In the genomic region with DNA sequence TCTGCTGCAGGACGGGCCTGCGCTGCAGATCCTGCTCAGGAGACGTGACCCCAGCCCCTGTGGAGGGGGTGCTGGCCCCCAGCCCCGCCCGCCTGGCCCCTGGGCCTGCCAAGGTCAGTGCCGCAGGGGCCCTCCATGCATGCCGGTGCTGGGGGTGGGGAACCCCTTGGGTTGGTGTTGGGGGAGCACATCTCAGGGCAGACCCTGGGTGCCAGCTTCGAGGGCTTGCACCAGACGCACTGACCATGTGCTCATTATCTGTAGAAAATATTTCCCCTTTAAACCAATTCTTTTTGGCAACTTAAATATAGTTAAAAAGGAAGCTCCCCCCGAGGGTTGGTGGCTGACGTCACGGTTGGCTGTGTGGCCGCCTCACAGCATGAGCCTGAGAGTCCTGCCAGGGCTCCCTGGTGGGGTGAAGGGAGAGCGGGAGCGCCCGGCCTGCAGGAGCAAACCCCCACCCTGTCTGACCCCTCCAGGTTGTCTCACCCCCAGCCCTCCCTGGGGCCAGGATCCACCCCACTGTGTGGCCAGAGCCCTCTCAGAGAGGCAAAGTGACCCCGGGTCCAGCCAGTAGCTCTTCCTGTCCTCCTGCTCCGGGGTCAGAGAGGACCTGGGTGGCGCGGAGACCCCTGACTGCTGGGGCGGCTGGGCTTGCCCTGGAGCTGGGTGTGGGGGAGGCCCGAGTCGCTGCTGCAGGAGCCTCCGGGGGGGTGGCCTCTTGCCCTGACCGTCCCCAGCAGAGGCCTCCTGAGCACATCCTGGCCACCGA, we compare ENCODE assay signal across 10 cellular contexts. TPM values are rescaled to one million over a fixed set of nuclear protein-coding genes. Genes with fewer than 3 reads are reported as not detected.
DNase-seq lines count a peak whose midpoint lies in the region; ATAC-seq and TF ChIP-seq lines count a peak whose summit lies in the region.
"Had no signal": no experiment of that assay in that cellular context is flagged by ENCODE, and none has a peak within 500 bp of the region (broad histone marks: within the 10 kb centered on the region; RNA-seq: fewer than 3 reads in every experiment).

No MANE protein-coding gene starts in this region.

- ATAC-seq in heart right ventricle, result peak in 7 of 8 donors; percentile 39 to 65 (median 57)
- no peak for ATAC-seq in GM18867 (IDR thresholded peaks at IDR 0.05; ENCODE audit: unreplicated experiment)

- peaks cover 0 to 7% (median 0%) of the 10 kb centered on the region in 7 donors for H3K27me3 ChIP-seq in heart right ventricle
- H3K27me3 ChIP-seq: thyroid gland had no signal

- DNase-seq in AG08395 (ENCODE audit: low spot score) (peak; percentile 53), NCI-H345 (lab: John Stamatoyannopoulos, UW) (peak; percentile 45), heart right ventricle (peak; percentile 88 to 90), NCI-H774 (lab: John Stamatoyannopoulos, UW) (no peak), iPS-NIHi7 (ENCODE audit: extremely low spot score) (no peak)

- H3K27ac ChIP-seq in heart right ventricle, result peak overlapping the region in 5 of 10 donors; percentile 11 to 61 (median 19)
- H3K27ac ChIP-seq: thyroid gland had no signal

- no peaks in the 10 kb centered on the region for H3K9me3 ChIP-seq in heart right ventricle
- H3K9me3 ChIP-seq: thyroid gland had no signal

- H3K36me3 ChIP-seq in heart right ventricle, result no peaks in the 10 kb centered on the region
- H3K36me3 ChIP-seq: thyroid gland had no signal

- 51 to 52% methylated on average over 26 of the region's 26 CpGs for WGBS in heart right ventricle, 2 donors

- no peak for TF ChIP-seq CTCF in heart right ventricle (IDR thresholded peaks at IDR 0.05)

- intact Hi-C loops in heart right ventricle (cut with DNase I), result no loop called here

- H3K4me1 ChIP-seq in heart right ventricle, result peaks cover 9 to 35% (median 29%) of the 10 kb centered on the region in 9 donors

- H3K4me3 ChIP-seq in heart right ventricle, result no peak overlapping the region
- H3K4me3 ChIP-seq: thyroid gland had no signal

RNA-seq across cellular contexts. Expression of a gene that starts 5.3 kb away (rescaled TPM):
- total RNA-seq in heart right ventricle, result 10 to 100 TPM; 34.7 to 84.4 (median 43.8) TPM
- polyA plus RNA-seq in heart right ventricle, result 10 to 100 TPM; 42.6 to 56.9 TPM

RNA-seq across cellular contexts. Expression of a gene that starts 8.9 kb away (rescaled TPM):
- under 1 TPM in 2 of 10 donors, not detected in 8; 0.05 to 0.10 TPM for total RNA-seq in heart right ventricle
- polyA plus RNA-seq in heart right ventricle, result under 1 TPM in 1 of 2 donors, not detected in 1; 0.06 TPM
- total RNA-seq: CD8-positive, alpha-beta T cell; dermis microvascular lymphatic vessel endothelial cell had no signal
- polyA plus RNA-seq: liver had no signal

RNA-seq across cellular contexts. Expression of a gene that starts 32.9 kb away (rescaled TPM):
- not detected for total RNA-seq in heart right ventricle
- polyA plus RNA-seq in heart right ventricle, result not detected
- total RNA-seq: CD8-positive, alpha-beta T cell; dermis microvascular lymphatic vessel endothelial cell; thyroid gland had no signal

RNA-seq across cellular contexts. Expression of a gene that starts 44.6 kb away (rescaled TPM):
- total RNA-seq in heart right ventricle, result 10 to 100 TPM; 10.9 to 15.8 (median 13.3) TPM
- polyA plus RNA-seq in heart right ventricle, result 10 to 100 TPM; 27.6 to 34.7 TPM

RNA-seq across cellular contexts. Expression of a gene that starts 53.8 kb away (rescaled TPM):
- total RNA-seq in heart right ventricle, result 1 to 10 TPM in 9 of 10 donors, under 1 TPM in 1; 0.90 to 6.2 (median 1.6) TPM
- polyA plus RNA-seq in heart right ventricle, result 1 to 10 TPM; 1.3 to 2.7 TPM

Comparison
In these comparisons a context has a peak if more than half of its experiments do, and no peak if none do; other contexts are left out.
1. DNase-seq: peak in AG08395 (single experiment), NCI-H345 (single experiment) and heart right ventricle (2 of 2); none in NCI-H774 (single experiment) and iPS-NIHi7 (single experiment).